Comparison of ENCODE assay signal across 15 cellular contexts in the genomic region with DNA sequence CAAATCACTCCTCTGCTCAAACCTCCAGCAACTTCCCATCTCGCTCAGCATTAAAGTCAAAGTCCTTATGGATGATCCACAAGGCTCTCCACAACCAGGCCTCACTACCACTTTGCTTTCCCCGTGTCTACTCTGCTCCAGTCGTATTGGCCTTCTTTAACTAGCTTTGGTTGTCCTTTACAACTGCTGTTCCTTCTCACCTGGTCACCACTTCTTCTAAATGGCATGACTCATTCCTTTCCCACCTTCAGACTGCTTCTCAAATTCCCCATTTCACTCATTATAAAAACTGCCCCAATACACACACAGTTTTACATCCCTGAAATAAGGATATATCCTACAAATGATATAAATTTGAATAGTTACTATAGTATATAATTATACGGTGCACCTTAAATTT. TPM values are rescaled to one million over a fixed set of nuclear protein-coding genes. Genes with fewer than 3 reads are reported as not detected.
DNase-seq lines count a peak whose midpoint lies in the region; ATAC-seq and TF ChIP-seq lines count a peak whose summit lies in the region.
"Had no signal": no experiment of that assay in that cellular context is flagged by ENCODE, and none has a peak within 500 bp of the region (broad histone marks: within the 10 kb centered on the region; RNA-seq: fewer than 3 reads in every experiment).

No MANE protein-coding gene starts in this region.

- H3K4me3 Mint-ChIP-seq in activated naive CD4-positive, alpha-beta T cell treated with anti-CD3 and anti-CD28 coated beads, Interleukin-2, amount 10 ng/mL, durations not matched to agents 7 days and 5 days: no peak overlapping the region
- no peak overlapping the region for H3K4me3 Mint-ChIP-seq in WTC11
- H3K4me3 Mint-ChIP-seq: B cell; CD4-positive, alpha-beta T cell; HFFc6 had no signal

- no peak for DNase-seq in activated naive CD4-positive, alpha-beta T cell treated with anti-CD3 and anti-CD28 coated beads, Interleukin-2, amount 50 U/mL, for 72 hours (ENCODE audit: low spot score in 2 of 2)
- no peak for DNase-seq in activated naive CD4-positive, alpha-beta T cell treated with anti-CD3 and anti-CD28 coated beads, Interleukin-2, amount 10 ng/mL, durations not matched to agents 7 days and 5 days
- DNase-seq in WTC11 (ENCODE audit: low spot score): no peak
- peak; percentile 7 for DNase-seq in iPS-NIHi11 (ENCODE audit: low spot score)
- DNase-seq in epidermal melanocyte (ENCODE audit: insufficient read length, low spot score): no peak
- DNase-seq: C1 segment of cervical spinal cord; Calu3; CD4-positive, alpha-beta T cell; DMS 273 treated with DMSO at 0.1 percent for 48 hours; GOT3; HCEC 1CT; HFFc6 had no signal

- TF ChIP-seq CTCF in WTC11 (IDR thresholded peaks at IDR 0.05): no peak

- CTCF ChIA-PET in activated naive CD4-positive, alpha-beta T cell treated with anti-CD3 and anti-CD28 coated beads, Interleukin-2, amount 10 ng/mL, durations not matched to agents 7 days and 5 days (lab: Charles Lee): no interaction called here
- CTCF ChIA-PET in WTC11 (lab: Charles Lee): interaction anchor here (1.0 kb wide), 1 partner anchor 431 kb away, joined by 4 read pairs; no protein-coding TSS in a partner anchor

- H3K36me3 Mint-ChIP-seq in activated naive CD4-positive, alpha-beta T cell treated with anti-CD3 and anti-CD28 coated beads, Interleukin-2, amount 50 U/mL, for 72 hours: peaks cover 43 to 45% of the 10 kb centered on the region in 2 donors
- peaks cover 29% of the 10 kb centered on the region for H3K36me3 Mint-ChIP-seq in activated naive CD4-positive, alpha-beta T cell treated with anti-CD3 and anti-CD28 coated beads, Interleukin-2, amount 10 ng/mL, durations not matched to agents 7 days and 5 days
- no peaks in the 10 kb centered on the region for H3K36me3 Mint-ChIP-seq in WTC11

- H3K4me1 Mint-ChIP-seq in activated naive CD4-positive, alpha-beta T cell treated with anti-CD3 and anti-CD28 coated beads, Interleukin-2, amount 10 ng/mL, durations not matched to agents 7 days and 5 days: no peaks in the 10 kb centered on the region
- peaks cover 39% of the 10 kb centered on the region for H3K4me1 Mint-ChIP-seq in WTC11

- peak in 1 of 2 donors; percentile 46 for ATAC-seq in activated naive CD4-positive, alpha-beta T cell treated with anti-CD3 and anti-CD28 coated beads, Interleukin-2, amount 50 U/mL, for 72 hours
- ATAC-seq in WTC11 (no peak), GM19395 (IDR thresholded peaks at IDR 0.05; ENCODE audit: unreplicated experiment) (no peak), HG03159 (IDR thresholded peaks at IDR 0.05; ENCODE audit: unreplicated experiment) (no peak)

- no peaks in the 10 kb centered on the region for H3K27me3 Mint-ChIP-seq in activated naive CD4-positive, alpha-beta T cell treated with anti-CD3 and anti-CD28 coated beads, Interleukin-2, amount 10 ng/mL, durations not matched to agents 7 days and 5 days
- no peaks in the 10 kb centered on the region for H3K27me3 Mint-ChIP-seq in WTC11 (ENCODE audit: low read depth)
- H3K27me3 Mint-ChIP-seq: B cell; CD4-positive, alpha-beta T cell had no signal

- POLR2A ChIA-PET in WTC11 (lab: Charles Lee): no interaction called here

- H3K9me3 Mint-ChIP-seq in activated naive CD4-positive, alpha-beta T cell treated with anti-CD3 and anti-CD28 coated beads, Interleukin-2, amount 50 U/mL, for 72 hours: peaks cover 12 to 28% of the 10 kb centered on the region in 2 donors
- peaks cover 24% of the 10 kb centered on the region for H3K9me3 Mint-ChIP-seq in activated naive CD4-positive, alpha-beta T cell treated with anti-CD3 and anti-CD28 coated beads, Interleukin-2, amount 10 ng/mL, durations not matched to agents 7 days and 5 days
- H3K9me3 Mint-ChIP-seq in WTC11: peaks cover 3% of the 10 kb centered on the region

- H3K27ac Mint-ChIP-seq in activated naive CD4-positive, alpha-beta T cell treated with anti-CD3 and anti-CD28 coated beads, Interleukin-2, amount 50 U/mL, for 72 hours: peak overlapping the region; percentile 22 to 53
- H3K27ac Mint-ChIP-seq in activated naive CD4-positive, alpha-beta T cell treated with anti-CD3 and anti-CD28 coated beads, Interleukin-2, amount 10 ng/mL, durations not matched to agents 7 days and 5 days: no peak overlapping the region
- H3K27ac Mint-ChIP-seq in WTC11: peak overlapping the region; percentile 23; the same call in 1 of the 2 replicates
- H3K27ac Mint-ChIP-seq: B cell; CD4-positive, alpha-beta T cell; HFFc6 had no signal

TF ChIP-seq in WTC11, 78 proteins besides CTCF, POLR2A, EP300 and RAD21 (continues in another document):
- no peak for TF ChIP-seq ZNF232 (CRISPR knock-in tag; IDR thresholded peaks at IDR 0.05)
- TF ChIP-seq, protein P1, sequence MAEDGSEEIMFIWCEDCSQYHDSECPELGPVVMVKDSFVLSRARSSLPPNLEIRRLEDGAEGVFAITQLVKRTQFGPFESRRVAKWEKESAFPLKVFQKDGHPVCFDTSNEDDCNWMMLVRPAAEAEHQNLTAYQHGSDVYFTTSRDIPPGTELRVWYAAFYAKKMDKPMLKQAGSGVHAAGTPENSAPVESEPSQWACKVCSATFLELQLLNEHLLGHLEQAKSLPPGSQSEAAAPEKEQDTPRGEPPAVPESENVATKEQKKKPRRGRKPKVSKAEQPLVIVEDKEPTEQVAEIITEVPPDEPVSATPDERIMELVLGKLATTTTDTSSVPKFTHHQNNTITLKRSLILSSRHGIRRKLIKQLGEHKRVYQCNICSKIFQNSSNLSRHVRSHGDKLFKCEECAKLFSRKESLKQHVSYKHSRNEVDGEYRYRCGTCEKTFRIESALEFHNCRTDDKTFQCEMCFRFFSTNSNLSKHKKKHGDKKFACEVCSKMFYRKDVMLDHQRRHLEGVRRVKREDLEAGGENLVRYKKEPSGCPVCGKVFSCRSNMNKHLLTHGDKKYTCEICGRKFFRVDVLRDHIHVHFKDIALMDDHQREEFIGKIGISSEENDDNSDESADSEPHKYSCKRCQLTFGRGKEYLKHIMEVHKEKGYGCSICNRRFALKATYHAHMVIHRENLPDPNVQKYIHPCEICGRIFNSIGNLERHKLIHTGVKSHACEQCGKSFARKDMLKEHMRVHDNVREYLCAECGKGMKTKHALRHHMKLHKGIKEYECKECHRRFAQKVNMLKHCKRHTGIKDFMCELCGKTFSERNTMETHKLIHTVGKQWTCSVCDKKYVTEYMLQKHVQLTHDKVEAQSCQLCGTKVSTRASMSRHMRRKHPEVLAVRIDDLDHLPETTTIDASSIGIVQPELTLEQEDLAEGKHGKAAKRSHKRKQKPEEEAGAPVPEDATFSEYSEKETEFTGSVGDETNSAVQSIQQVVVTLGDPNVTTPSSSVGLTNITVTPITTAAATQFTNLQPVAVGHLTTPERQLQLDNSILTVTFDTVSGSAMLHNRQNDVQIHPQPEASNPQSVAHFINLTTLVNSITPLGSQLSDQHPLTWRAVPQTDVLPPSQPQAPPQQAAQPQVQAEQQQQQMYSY (CRISPR knock-in tag; IDR thresholded peaks at IDR 0.05): no peak
- no peak for TF ChIP-seq TP53 (CRISPR knock-in tag; IDR thresholded peaks at IDR 0.05)
- TF ChIP-seq HMGA2 (CRISPR knock-in tag; IDR thresholded peaks at IDR 0.05): no peak
- no peak for TF ChIP-seq JUN (CRISPR knock-in tag; IDR thresholded peaks at IDR 0.05)
- TF ChIP-seq FOXP4 (CRISPR knock-in tag; IDR thresholded peaks at IDR 0.05): no peak
- TF ChIP-seq, protein P2, sequence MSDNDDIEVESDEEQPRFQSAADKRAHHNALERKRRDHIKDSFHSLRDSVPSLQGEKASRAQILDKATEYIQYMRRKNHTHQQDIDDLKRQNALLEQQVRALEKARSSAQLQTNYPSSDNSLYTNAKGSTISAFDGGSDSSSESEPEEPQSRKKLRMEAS (CRISPR knock-in tag; IDR thresholded peaks at IDR 0.05): no peak
- TF ChIP-seq NR2C2 (CRISPR knock-in tag; IDR thresholded peaks at IDR 0.05): no peak
- no peak for TF ChIP-seq HMGXB4 (CRISPR knock-in tag; IDR thresholded peaks at IDR 0.05)
- TF ChIP-seq NR3C1 (CRISPR knock-in tag; conservative IDR thresholded peaks at IDR 0.05; ENCODE audit: low read depth): no peak
- no peak for TF ChIP-seq ZNF423 (CRISPR knock-in tag; IDR thresholded peaks at IDR 0.05)

RNA-seq across cellular contexts. Expression of gene CERT1, which starts 30.4 kb away (rescaled TPM):
- total RNA-seq in activated naive CD4-positive, alpha-beta T cell treated with anti-CD3 and anti-CD28 coated beads, Interleukin-2, amount 50 U/mL, for 72 hours: 10 to 100 TPM; 30.3 to 32.5 TPM
- 48.5 to 50.8 TPM (median 49.0 TPM) in 3 replicates for total RNA-seq in WTC11 (2021)

RNA-seq across cellular contexts. Expression of gene POLK, which starts 30.7 kb away (rescaled TPM):
- total RNA-seq in activated naive CD4-positive, alpha-beta T cell treated with anti-CD3 and anti-CD28 coated beads, Interleukin-2, amount 50 U/mL, for 72 hours: 10 to 100 TPM; 35.4 to 44.7 TPM
- 7.1 to 9.9 TPM (median 8.2 TPM) in 3 replicates for total RNA-seq in WTC11 (2021)
